Comparison of ENCODE assay signal across 11 cellular contexts in genomic region chr2:60317831-60318230, GRCh38.
DNase-seq lines count a peak whose midpoint lies in the region; ATAC-seq and TF ChIP-seq lines count a peak whose summit lies in the region.
"Had no signal": no experiment of that assay in that cellular context is flagged by ENCODE, and none has a peak within 500 bp of the region (broad histone marks: within the 10 kb centered on the region; RNA-seq: fewer than 3 reads in every experiment).

No MANE protein-coding gene starts in this region.

- intact Hi-C loops in mucosa of descending colon (cut with DNase I, micrococcal nuclease): no loop called here
- intact Hi-C loops in ovary (cut with DNase I): no loop called here

- peak overlapping the region; percentile 65 for H3K4me2 ChIP-seq in GM23248 (ENCODE audit: unreplicated experiment)
- H3K4me2 ChIP-seq: PC-9 had no signal

- H3K9me2 ChIP-seq in GM23248 (ENCODE audit: insufficient read depth): no peaks in the 10 kb centered on the region

- H3K79me2 ChIP-seq in GM23248 (ENCODE audit: insufficient read depth): no peaks in the 10 kb centered on the region

- TF ChIP-seq EP300 in ovary (IDR thresholded peaks at IDR 0.05): no peak

- TF ChIP-seq POLR2A in ovary (IDR thresholded peaks at IDR 0.05): no peak

- H3K27me3 ChIP-seq in GM23248 (replicated peaks; ENCODE audit: insufficient read depth) (peaks cover 21% of the 10 kb centered on the region), ovary (no peaks in the 10 kb centered on the region)

- H3K27ac ChIP-seq in GM23248: no peak overlapping the region
- H3K27ac ChIP-seq in substantia nigra (ENCODE audit: low read depth, low read length, poor library complexity, severe bottlenecking): no peak overlapping the region
- no peak overlapping the region for H3K27ac ChIP-seq in ovary
- no peak overlapping the region for H3K27ac ChIP-seq in coronary artery
- H3K27ac ChIP-seq: PC-9 had no signal

- in situ Hi-C loops in GM23248 (cut with MboI): no loop called here

- H4K20me1 ChIP-seq in GM23248 (ENCODE audit: insufficient read depth): no peaks in the 10 kb centered on the region

- ATAC-seq in GM18907 (IDR thresholded peaks at IDR 0.05; ENCODE audit: unreplicated experiment): peak; percentile 79
- ATAC-seq in HG03520 (IDR thresholded peaks at IDR 0.05; ENCODE audit: unreplicated experiment): peak; percentile 60
- peak; percentile 33 for ATAC-seq in mucosa of descending colon
- ATAC-seq: activated CD8-positive, alpha-beta memory T cell treated with anti-CD3 and anti-CD28 coated beads, Interleukin-2, amount 10 ng/mL, durations not matched to agents 7 days and 5 days; sciatic nerve had no signal

- H3K4me1 ChIP-seq in GM23248 (ENCODE audit: insufficient read depth) (no peaks in the 10 kb centered on the region), mucosa of descending colon (ENCODE audit: low read depth) (no peaks in the 10 kb centered on the region), ovary (ENCODE audit: insufficient read depth) (peaks cover 5% of the 10 kb centered on the region)

- H2AFZ ChIP-seq in GM23248: peak overlapping the region; percentile 59
- H2AFZ ChIP-seq: PC-9 had no signal

- peak overlapping the region; percentile 54 for H3K4me3 ChIP-seq in GM23248
- H3K4me3 ChIP-seq in mucosa of descending colon: no peak overlapping the region
- H3K4me3 ChIP-seq in ovary: no peak overlapping the region
- no peak overlapping the region for H3K4me3 ChIP-seq in coronary artery
- H3K4me3 ChIP-seq: PC-9 had no signal

- H3K36me3 ChIP-seq in GM23248 (ENCODE audit: low read depth) (no peaks in the 10 kb centered on the region), mucosa of descending colon (ENCODE audit: low read depth) (no peaks in the 10 kb centered on the region), ovary (no peaks in the 10 kb centered on the region)

- peak; percentile 14 for DNase-seq in GM23248
- DNase-seq in mucosa of descending colon: no peak
- DNase-seq in substantia nigra (lab: John Stamatoyannopoulos, UW): no peak
- DNase-seq in stimulated activated CD4-positive, alpha-beta T cell treated with anti-CD3 and anti-CD28 coated beads, Interleukin-1b, Interleukin-23, amount 100 ng/mL, for 48 hours: no peak
- DNase-seq in ovary: no peak
- no peak for DNase-seq in coronary artery (ENCODE audit: low spot score)
- DNase-seq: activated CD8-positive, alpha-beta memory T cell treated with anti-CD3 and anti-CD28 coated beads, Interleukin-2, amount 10 ng/mL, durations not matched to agents 7 days and 5 days; PC-9 had no signal

- no peak for TF ChIP-seq CTCF in mucosa of descending colon (IDR thresholded peaks at IDR 0.05)
- TF ChIP-seq CTCF in ovary (IDR thresholded peaks at IDR 0.05): no peak
- no peak for TF ChIP-seq CTCF in coronary artery (IDR thresholded peaks at IDR 0.05)

- no peak overlapping the region for H3K9ac ChIP-seq in GM23248

- no peaks in the 10 kb centered on the region for H3K9me3 ChIP-seq in GM23248 (ENCODE audit: low read depth)
- H3K9me3 ChIP-seq in mucosa of descending colon: no peaks in the 10 kb centered on the region
- H3K9me3 ChIP-seq in ovary: no peaks in the 10 kb centered on the region

- H3F3A ChIP-seq in GM23248 (ENCODE audit: insufficient read depth): no peaks in the 10 kb centered on the region

- WGBS in GM23248 (ENCODE audit: low coverage in 1 of 2, low lambda C conversion rate in 2 of 2, missing lambda C conversion rate in 2 of 2), 2 experiments: 2 to 3% methylated on average over 9 of the region's 9 CpGs
- 26 to 49% (median 28%) methylated on average over 9 of the region's 9 CpGs for WGBS in ovary, 3 donors
